15 cellular contexts compared by ENCODE assay signal in the genomic region with DNA sequence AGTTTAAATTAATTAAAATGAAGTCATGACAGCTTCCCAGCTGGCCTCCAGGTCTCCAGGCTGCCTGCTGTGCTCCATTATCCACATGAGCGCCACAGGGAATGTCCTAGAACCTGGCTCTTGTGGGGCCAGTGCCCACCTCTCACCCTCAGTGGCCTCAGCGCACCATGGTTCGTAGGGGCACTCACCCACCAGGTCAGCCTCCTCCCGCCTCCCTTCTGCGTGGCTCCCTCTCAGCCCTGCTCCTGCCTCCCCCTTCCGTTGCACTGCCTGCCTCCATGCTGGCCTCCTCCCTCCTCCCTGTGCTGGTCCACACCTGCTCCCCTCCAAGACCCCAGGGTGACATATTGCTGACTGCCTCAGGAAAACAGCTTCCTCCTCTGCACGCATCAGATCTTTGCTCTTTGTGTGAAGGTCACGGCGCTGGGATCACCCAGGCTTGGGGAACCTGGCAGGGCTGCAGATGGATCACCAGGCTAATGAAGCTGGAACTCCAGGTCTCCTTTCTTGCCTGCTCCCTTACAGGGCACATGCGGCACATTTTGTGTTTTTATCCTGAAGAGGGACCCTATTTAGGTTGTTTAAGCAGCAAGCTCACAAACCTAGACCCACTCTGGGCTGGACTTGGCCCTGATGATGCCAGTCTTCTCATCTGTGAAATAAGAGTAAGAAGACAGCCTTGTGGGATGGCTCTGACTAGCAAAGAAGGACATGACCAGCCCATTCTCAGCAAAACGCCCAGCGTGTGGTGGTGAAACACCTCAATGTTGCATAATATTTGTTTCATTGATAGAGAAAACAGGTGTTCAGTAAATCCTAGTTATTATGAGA. TPM values are rescaled to one million over a fixed set of nuclear protein-coding genes. Genes with fewer than 3 reads are reported as not detected.
DNase-seq lines count a peak whose midpoint lies in the region; ATAC-seq lines count a peak whose summit lies in the region.
"Had no signal": no experiment of that assay in that cellular context is flagged by ENCODE, and none has a peak within 500 bp of the region (broad histone marks: within the 10 kb centered on the region; RNA-seq: fewer than 3 reads in every experiment).

No MANE protein-coding gene starts in this region.

- H3K4me1 Mint-ChIP-seq in activated T-cell treated with anti-CD3 and anti-CD28 coated beads, Interleukin-2, amount 50 U/mL, for 4 hours (ENCODE audit: low read depth): peaks cover 66% of the 10 kb centered on the region
- peaks cover 77 to 99% of the 10 kb centered on the region in 2 donors for H3K4me1 Mint-ChIP-seq in stimulated activated naive B cell treated with anti-CD40 and anti-IgM and Interleukin-4, amounts not matched to agents 10 μg/mL and 1 μg/mL and 100 μg/mL, for 72 hours

- no peaks in the 10 kb centered on the region for H3K36me3 ChIP-seq in effector memory CD4-positive, alpha-beta T cell (ENCODE audit: control insufficient read depth, insufficient read depth, low read length)
- H3K36me3 ChIP-seq: breast epithelium, uterus had no signal

- peaks cover 7% of the 10 kb centered on the region for H3K4me1 ChIP-seq in effector memory CD4-positive, alpha-beta T cell (ENCODE audit: control insufficient read depth, insufficient read depth, low read length, poor library complexity, severe bottlenecking)
- H3K4me1 ChIP-seq: breast epithelium, psoas muscle, uterus had no signal

- no peak overlapping the region for H3K27ac ChIP-seq in effector memory CD4-positive, alpha-beta T cell (ENCODE audit: insufficient read depth, low read length, poor library complexity, severe bottlenecking)
- H3K27ac ChIP-seq: breast epithelium, psoas muscle, uterus had no signal

- H3K4me3 ChIP-seq in effector memory CD4-positive, alpha-beta T cell (ENCODE audit: insufficient read depth, low read depth, low read length, poor library complexity, severe bottlenecking): peak overlapping the region; percentile 60
- H3K4me3 ChIP-seq: uterus had no signal

- peak overlapping the region; percentile 95 for H3K27ac Mint-ChIP-seq in stimulated activated naive B cell treated with anti-CD40 and anti-IgM and Interleukin-4, amounts not matched to agents 10 μg/mL and 1 μg/mL and 100 μg/mL, for 72 hours
- H3K27ac Mint-ChIP-seq: activated T-helper 2 cell treated with anti-CD3 and anti-CD28 coated beads, Interferon-gamma antibody, Interleukin-2, Interleukin-4, amounts not matched to agents 10 μg/mL and 5 μg/mL and 100 μg/mL, durations not matched to agents 14 hours and 24 hours and 36 hours; H9 had no signal

- H3K27me3 ChIP-seq in effector memory CD4-positive, alpha-beta T cell (replicated peaks; ENCODE audit: control insufficient read depth, insufficient read depth, low read length, poor library complexity, severe bottlenecking): no peaks in the 10 kb centered on the region
- H3K27me3 ChIP-seq: uterus had no signal

- no peak for ATAC-seq in activated T-cell treated with anti-CD3 and anti-CD28 coated beads, Interleukin-2, amount 50 U/mL, for 4 hours
- peak in 1 of 2 donors; percentile 17 for ATAC-seq in stimulated activated naive B cell treated with anti-CD40 and anti-IgM and Interleukin-4, amounts not matched to agents 10 μg/mL and 1 μg/mL and 100 μg/mL, for 72 hours (replicated peaks)
- ATAC-seq: psoas muscle had no signal

- no peak for DNase-seq in activated T-cell treated with anti-CD3 and anti-CD28 coated beads, Interleukin-2, amount 50 U/mL, for 4 hours
- DNase-seq in activated T-cell treated with anti-CD3 and anti-CD28 coated beads, Interleukin-2, amount 50 U/mL, for 1 hour: no peak
- peak; percentile 47 for DNase-seq in NAMALWA (ENCODE audit: low spot score)
- DNase-seq in effector memory CD4-positive, alpha-beta T cell: no peak
- no peak for DNase-seq in stimulated activated naive B cell treated with anti-CD40 and anti-IgM and Interleukin-4, amounts not matched to agents 10 μg/mL and 1 μg/mL and 100 μg/mL, for 72 hours
- no peak for DNase-seq in NCI-H510A (lab: John Stamatoyannopoulos, UW)
- no peak for DNase-seq in SKM-1 treated with dmso at 0.1 percent for 144 hours (lab: John Stamatoyannopoulos, UW; ENCODE audit: unreplicated experiment)
- no peak for DNase-seq in activated CD4-positive, CD25-positive, alpha-beta regulatory T cell treated with anti-CD3 and anti-CD28 coated beads, Interleukin-2, amount 50 U/mL, for 72 hours
- DNase-seq: H9, Karpas-422, NCI-H2029 treated with DMSO at 0.1 percent for 48 hours, psoas muscle, uterus had no signal

- no peaks in the 10 kb centered on the region for H3K36me3 Mint-ChIP-seq in activated T-cell treated with anti-CD3 and anti-CD28 coated beads, Interleukin-2, amount 50 U/mL, for 4 hours (ENCODE audit: insufficient read depth)
- peaks cover 7 to 20% of the 10 kb centered on the region in 2 donors for H3K36me3 Mint-ChIP-seq in stimulated activated naive B cell treated with anti-CD40 and anti-IgM and Interleukin-4, amounts not matched to agents 10 μg/mL and 1 μg/mL and 100 μg/mL, for 72 hours

- H3K9me3 Mint-ChIP-seq in activated T-cell treated with anti-CD3 and anti-CD28 coated beads, Interleukin-2, amount 50 U/mL, for 4 hours: no peaks in the 10 kb centered on the region
- no peaks in the 10 kb centered on the region for H3K9me3 Mint-ChIP-seq in stimulated activated naive B cell treated with anti-CD40 and anti-IgM and Interleukin-4, amounts not matched to agents 10 μg/mL and 1 μg/mL and 100 μg/mL, for 72 hours
- H3K9me3 Mint-ChIP-seq: activated T-helper 2 cell treated with anti-CD3 and anti-CD28 coated beads, Interferon-gamma antibody, Interleukin-2, Interleukin-4, amounts not matched to agents 10 μg/mL and 5 μg/mL and 100 μg/mL, durations not matched to agents 14 hours and 24 hours and 36 hours; H9 had no signal

- H3K9me3 ChIP-seq in effector memory CD4-positive, alpha-beta T cell (ENCODE audit: control insufficient read depth, low read length): no peaks in the 10 kb centered on the region
- H3K9me3 ChIP-seq: breast epithelium, psoas muscle, uterus had no signal

- peak overlapping the region; percentile 79 for H3K4me3 Mint-ChIP-seq in activated T-cell treated with anti-CD3 and anti-CD28 coated beads, Interleukin-2, amount 50 U/mL, for 4 hours
- peak overlapping the region; percentile 81 to 86 for H3K4me3 Mint-ChIP-seq in stimulated activated naive B cell treated with anti-CD40 and anti-IgM and Interleukin-4, amounts not matched to agents 10 μg/mL and 1 μg/mL and 100 μg/mL, for 72 hours
- H3K4me3 Mint-ChIP-seq: H9 had no signal

- peaks cover 6% of the 10 kb centered on the region for H3K27me3 Mint-ChIP-seq in activated T-cell treated with anti-CD3 and anti-CD28 coated beads, Interleukin-2, amount 50 U/mL, for 4 hours (ENCODE audit: low read depth)
- H3K27me3 Mint-ChIP-seq in stimulated activated naive B cell treated with anti-CD40 and anti-IgM and Interleukin-4, amounts not matched to agents 10 μg/mL and 1 μg/mL and 100 μg/mL, for 72 hours: no peaks in the 10 kb centered on the region

RNA-seq across cellular contexts. Expression of gene IRF8, which starts 47.9 kb away (rescaled TPM):
- 100 to 1,000 TPM; 561 to 775 (median 745) TPM for total RNA-seq in activated T-cell treated with anti-CD3 and anti-CD28 coated beads, Interleukin-2, amount 50 U/mL, for 4 hours
